Comparison of ENCODE assay signal across 2 cellular contexts in genomic region chr7:1116383-1117008, GRCh38. TPM values are rescaled to one million over a fixed set of nuclear protein-coding genes. Genes with fewer than 3 reads are reported as not detected.
"Had no signal": no experiment of that assay in that cellular context is flagged by ENCODE, and none has a peak within 500 bp of the region (broad histone marks: within the 10 kb centered on the region; RNA-seq: fewer than 3 reads in every experiment).

No MANE protein-coding gene starts in this region.

RNA-seq across cellular contexts. Expression of gene GPER1, which starts 28.6 kb away (rescaled TPM):
- total RNA-seq: activated CD8-positive, alpha-beta memory T cell treated with anti-CD3 and anti-CD28 coated beads for 36 hours; SJSA1 had no signal
